Comparison of ENCODE assay signal across 37 cellular contexts in genomic region chr7:18250133-18250532, GRCh38.
"Had no signal": no experiment of that assay in that cellular context is flagged by ENCODE, and none has a peak within 500 bp of the region (broad histone marks: within the 10 kb centered on the region; RNA-seq: fewer than 3 reads in every experiment).

No MANE protein-coding gene starts in this region.

- ATAC-seq: activated CD8-positive, alpha-beta T cell treated with anti-CD3 and anti-CD28 coated beads for 36 hours; activated naive CD4-positive, alpha-beta T cell treated with anti-CD3 and anti-CD28 coated beads, Interleukin-2, amount 50 U/mL, for 72 hours; activated T-cell treated with anti-CD3 and anti-CD28 coated beads, Interleukin-2, amount 50 U/mL, for 4 hours; activated T-cell treated with anti-CD3 and anti-CD28 coated beads, Interleukin-2, amount 50 U/mL, for 72 hours; activated T-helper 17 cell treated with anti-CD3 and anti-CD28 coated beads, Interleukin-2, amount 50 U/mL, for 72 hours had no signal

- H3K4me3 ChIP-seq: ascending aorta, cardiac muscle cell had no signal

- H3K4me3 Mint-ChIP-seq: activated B cell treated with CpG ODN at 0.5 μM for 24 hours; activated CD4-positive, alpha-beta memory T cell treated with anti-CD3 and anti-CD28 coated beads for 36 hours; activated CD8-positive, alpha-beta T cell treated with anti-CD3 and anti-CD28 coated beads for 36 hours; activated naive CD4-positive, alpha-beta T cell treated with anti-CD3 and anti-CD28 coated beads for 36 hours; activated naive CD8-positive, alpha-beta T cell treated with anti-CD3 and anti-CD28 coated beads for 36 hours; activated T-cell treated with anti-CD3 and anti-CD28 coated beads, Interleukin-2, amount 50 U/mL, for 4 hours; activated T-cell treated with anti-CD3 and anti-CD28 coated beads, Interleukin-2, amount 50 U/mL, for 72 hours; activated T-helper 1 cell treated with anti-CD3 and anti-CD28 coated beads, Interleukin-12 subunit alpha, Interleukin-12 subunit beta, Interleukin-2, Interleukin-4 antibody, amounts not matched to agents 30 ng/mL and 10 ng/mL and 1 ng/mL, durations not matched to agents 14 hours and 24 hours and 36 hours; activated T-helper 17 cell treated with anti-CD3 and anti-CD28 coated beads, Interleukin-2, amount 50 U/mL, for 72 hours; brain; central memory CD8-positive, alpha-beta T cell; T-helper 1 cell treated with Interleukin-12 subunit alpha and Interleukin-12 subunit beta and Interleukin-4 antibody, amounts not matched to agents 30 μg/mL and 1 μg/mL, for 36 hours; T-helper 2 cell treated with Interferon-gamma antibody and Interleukin-4, amounts not matched to agents 5 μg/mL and 100 μg/mL, for 36 hours had no signal

- H3K4me1 Mint-ChIP-seq: activated B cell treated with CpG ODN at 0.5 μM for 24 hours; activated naive CD8-positive, alpha-beta T cell treated with anti-CD3 and anti-CD28 coated beads for 36 hours; activated T-helper 17 cell treated with anti-CD3 and anti-CD28 coated beads, Interleukin-2, amount 50 U/mL, for 72 hours; brain; central memory CD8-positive, alpha-beta T cell had no signal

- H3K36me3 Mint-ChIP-seq: activated CD4-positive, alpha-beta memory T cell treated with anti-CD3 and anti-CD28 coated beads for 36 hours had no signal

- H3K27me3 Mint-ChIP-seq: activated B cell treated with CpG ODN at 0.5 μM for 24 hours; activated CD4-positive, alpha-beta memory T cell treated with anti-CD3 and anti-CD28 coated beads for 36 hours; activated CD8-positive, alpha-beta T cell treated with anti-CD3 and anti-CD28 coated beads for 36 hours; activated naive CD8-positive, alpha-beta T cell treated with anti-CD3 and anti-CD28 coated beads for 36 hours; brain had no signal

- H3K27ac Mint-ChIP-seq: activated B cell treated with CpG ODN at 0.5 μM for 24 hours; activated CD4-positive, alpha-beta memory T cell treated with anti-CD3 and anti-CD28 coated beads for 36 hours; activated CD8-positive, alpha-beta T cell treated with anti-CD3 and anti-CD28 coated beads for 36 hours; activated naive CD4-positive, alpha-beta T cell treated with anti-CD3 and anti-CD28 coated beads for 36 hours; activated naive CD4-positive, alpha-beta T cell treated with anti-CD3 and anti-CD28 coated beads, Interleukin-2, amount 50 U/mL, for 72 hours; activated naive CD8-positive, alpha-beta T cell treated with anti-CD3 and anti-CD28 coated beads for 36 hours; activated T-cell treated with anti-CD3 and anti-CD28 coated beads, Interleukin-2, amount 50 U/mL, for 72 hours; activated T-helper 1 cell treated with anti-CD3 and anti-CD28 coated beads, Interleukin-12 subunit alpha, Interleukin-12 subunit beta, Interleukin-2, Interleukin-4 antibody, amounts not matched to agents 30 ng/mL and 10 ng/mL and 1 ng/mL, durations not matched to agents 14 hours and 24 hours and 36 hours; activated T-helper 17 cell treated with anti-CD3 and anti-CD28 coated beads, Interleukin-2, amount 50 U/mL, for 72 hours; brain; T-helper 1 cell treated with Interleukin-12 subunit alpha and Interleukin-12 subunit beta and Interleukin-4 antibody, amounts not matched to agents 30 μg/mL and 1 μg/mL, for 36 hours; T-helper 2 cell treated with Interferon-gamma antibody and Interleukin-4, amounts not matched to agents 5 μg/mL and 100 μg/mL, for 36 hours had no signal

- H3K27ac ChIP-seq: ascending aorta, cardiac muscle cell, VCaP had no signal

- H3K36me3 ChIP-seq: ascending aorta, cardiac muscle cell had no signal

- FAIRE-seq: bronchial epithelial cell, TTC549 had no signal

- H3K4me1 ChIP-seq: ascending aorta had no signal

- DNase-seq: activated B cell treated with CpG ODN at 0.5 μM for 24 hours; activated CD4-positive, alpha-beta memory T cell treated with anti-CD3 and anti-CD28 coated beads for 36 hours; activated CD4-positive, alpha-beta T cell treated with anti-CD3 and anti-CD28 coated beads for 48 hours; activated CD4-positive, alpha-beta T cell treated with anti-CD3 and anti-CD28 coated beads, Interleukin-2, amount 50 U/mL, for 1 hour; activated CD4-positive, alpha-beta T cell treated with anti-CD3 and anti-CD28 coated beads, Interleukin-2, amount 50 U/mL, for 4 hours; activated CD4-positive, CD25-positive, alpha-beta regulatory T cell treated with anti-CD3 and anti-CD28 coated beads, Interleukin-2, amount 50 U/mL, for 72 hours; activated CD8-positive, alpha-beta memory T cell treated with anti-CD3 and anti-CD28 coated beads, Interleukin-2, amount 50 U/mL, for 4 hours; activated CD8-positive, alpha-beta T cell treated with anti-CD3 and anti-CD28 coated beads for 36 hours; activated effector memory CD4-positive, alpha-beta T cell treated with anti-CD3 and anti-CD28 coated beads, Interleukin-2, amount 50 U/mL, for 16 hours; activated gamma-delta T cell treated with Interleukin-2 at 50 U/mL for 16 hours; activated naive CD4-positive, alpha-beta T cell; activated naive CD4-positive, alpha-beta T cell treated with anti-CD3 and anti-CD28 coated beads for 36 hours; activated naive CD4-positive, alpha-beta T cell treated with anti-CD3 and anti-CD28 coated beads, Interleukin-2, amount 50 U/mL, for 16 hours; activated naive CD8-positive, alpha-beta T cell treated with anti-CD3 and anti-CD28 coated beads for 36 hours; activated T-cell treated with anti-CD3 and anti-CD28 coated beads for 4 hours; activated T-cell treated with anti-CD3 and anti-CD28 coated beads, Interleukin-2, amount 50 U/mL, for 1 hour; activated T-cell treated with anti-CD3 and anti-CD28 coated beads, Interleukin-2, amount 50 U/mL, for 4 hours; activated T-cell treated with anti-CD3 and anti-CD28 coated beads, Interleukin-2, amount 50 U/mL, for 72 hours; amygdala; anterior cingulate cortex; caudate nucleus; cerebellar nuclear complex; T-helper 1 cell; T-helper 2 cell; T-helper 9 cell had no signal

- H3K27me3 ChIP-seq: ascending aorta, cardiac muscle cell had no signal
